ENCODE assay signal across 8 cellular contexts in the genomic region with DNA sequence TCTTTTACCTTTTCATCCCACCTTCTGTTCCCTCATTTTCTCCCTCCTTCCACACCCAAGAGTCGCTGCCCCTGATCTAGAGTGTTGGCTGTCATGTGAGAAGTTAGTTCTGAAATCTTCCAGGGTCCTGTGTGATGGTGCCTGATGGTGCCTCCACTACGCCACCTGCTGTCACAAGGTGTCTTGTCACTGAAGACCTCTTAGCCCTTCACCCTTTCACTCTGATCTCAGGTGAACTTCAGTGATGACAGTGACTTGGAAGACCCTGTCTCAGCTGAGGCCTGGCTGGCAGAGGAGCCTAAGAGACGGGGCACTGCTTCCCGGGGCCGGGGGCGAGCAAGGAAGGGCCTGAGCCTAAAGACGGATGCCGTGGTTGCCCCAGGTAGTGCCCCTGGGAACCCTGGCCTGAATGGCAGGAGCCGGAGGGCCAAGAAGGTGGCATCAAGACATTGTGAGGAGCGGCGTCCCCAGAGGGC. TPM values are rescaled to one million over a fixed set of nuclear protein-coding genes. Genes with fewer than 3 reads are reported as not detected.
DNase-seq lines count a peak whose midpoint lies in the region; ATAC-seq lines count a peak whose summit lies in the region.

No MANE protein-coding gene starts in this region.

- no peak overlapping the region for H2BK15ac ChIP-seq in mesendoderm (replicated peaks; ENCODE audit: low read depth)

- no peak overlapping the region for H3K27ac ChIP-seq in mesendoderm (ENCODE audit: low read depth, low read length)

- no peaks in the 10 kb centered on the region for H3K79me1 ChIP-seq in mesendoderm (ENCODE audit: low read length)

- H3K4ac ChIP-seq in mesendoderm (ENCODE audit: low read depth, low read length) = no peak overlapping the region

- no peak overlapping the region for H3K18ac ChIP-seq in mesendoderm (ENCODE audit: low read length)

- no peak overlapping the region for H3K4me3 ChIP-seq in mesendoderm (ENCODE audit: low read length)

- H3K36me3 Mint-ChIP-seq in effector memory CD8-positive, alpha-beta T cell (ENCODE audit: insufficient read depth) = peaks cover 3% of the 10 kb centered on the region

- peak; percentile 92 for ATAC-seq in effector memory CD8-positive, alpha-beta T cell (replicated peaks)
- no peak for ATAC-seq in HG02642 (IDR thresholded peaks at IDR 0.05; ENCODE audit: poor library complexity, unreplicated experiment)

- no peak overlapping the region for H3K4me2 ChIP-seq in mesendoderm (ENCODE audit: low read length)

- no CpG with 5 or more reads among the region's 11 CpGs for whole genome bisulfite sequencing in mesendoderm (ENCODE audit: extremely low coverage, insufficient coverage, low lambda C conversion rate)

- no peaks in the 10 kb centered on the region for H3K79me2 ChIP-seq in mesendoderm (ENCODE audit: control insufficient read depth, insufficient read depth, low read length)

- H3K4me1 ChIP-seq in mesendoderm (ENCODE audit: control insufficient read depth, low read depth, low read length) = no peaks in the 10 kb centered on the region

- no peaks in the 10 kb centered on the region for H3K9me3 Mint-ChIP-seq in effector memory CD8-positive, alpha-beta T cell

- H3K27me3 ChIP-seq in mesendoderm (ENCODE audit: insufficient read depth, low read length, poor library complexity) = no peaks in the 10 kb centered on the region

- peaks cover 34% of the 10 kb centered on the region for H3K36me3 ChIP-seq in mesendoderm (ENCODE audit: control insufficient read depth, insufficient read depth, low read length)

- no peak overlapping the region for H3K56ac ChIP-seq in mesendoderm (ENCODE audit: low read length)

- peak overlapping the region in 1 of 2 donors; percentile 22 for H3K27ac Mint-ChIP-seq in effector memory CD8-positive, alpha-beta T cell

- H3K27me3 Mint-ChIP-seq in effector memory CD8-positive, alpha-beta T cell = no peaks in the 10 kb centered on the region

- no peak overlapping the region for H3K4me3 Mint-ChIP-seq in effector memory CD8-positive, alpha-beta T cell

- no peak overlapping the region for H4K5ac ChIP-seq in mesendoderm (ENCODE audit: low read length)

- H4K8ac ChIP-seq in mesendoderm (ENCODE audit: low read depth, low read length) = no peak overlapping the region

- H3K4me1 Mint-ChIP-seq in effector memory CD8-positive, alpha-beta T cell (ENCODE audit: low read depth in 2 of 2) = peaks cover 5 to 6% of the 10 kb centered on the region in 2 donors

- H3K9ac ChIP-seq in mesendoderm (ENCODE audit: low read length) = no peak overlapping the region

- no peak overlapping the region for H2BK120ac ChIP-seq in mesendoderm (ENCODE audit: low read depth, low read length)

- no peak overlapping the region for H2AK5ac ChIP-seq in mesendoderm (ENCODE audit: low read length)

- DNase-seq in NCI-H510A treated with DMSO at 0.1 percent for 48 hours (lab: John Stamatoyannopoulos, UW) = peak; percentile 4
- no peak for DNase-seq in NCI-H510A (lab: John Stamatoyannopoulos, UW)
- peak; percentile 35 for DNase-seq in NCI-H2171 (lab: John Stamatoyannopoulos, UW)
- DNase-seq in activated CD8-positive, alpha-beta memory T cell treated with anti-CD3 and anti-CD28 coated beads for 1 hour (ENCODE audit: extremely low read depth in 1 of 2, low read depth in 1 of 2) = peak; percentile 28 to 55
- peak; percentile 62 to 77 (median 65) for DNase-seq in effector memory CD8-positive, alpha-beta T cell
- peak; percentile 80 for DNase-seq in mesendoderm
- DNase-seq in stimulated activated CD8-positive, alpha-beta memory T cell treated with anti-CD3 and anti-CD28 coated beads, Interleukin-7, amount 100 ng/mL, for 4 hours (ENCODE audit: low read depth in 2 of 2) = peak; percentile 38 to 63

- no peak overlapping the region for H3K23ac ChIP-seq in mesendoderm (ENCODE audit: low read length)

- H2BK5ac ChIP-seq in mesendoderm (ENCODE audit: low read length) = no peak overlapping the region

RNA-seq across cellular contexts. Expression of a gene that starts 7.6 kb away (rescaled TPM):
- polyA plus RNA-seq in mesendoderm (2013, experiment 1 of 2) = 277 TPM
- polyA plus RNA-seq in mesendoderm (2013, experiment 2 of 2) = 277 TPM

RNA-seq across cellular contexts. Expression of a gene that starts 11.7 kb away (rescaled TPM):
- 90.2 TPM for polyA plus RNA-seq in mesendoderm (2013, experiment 1 of 2)
- polyA plus RNA-seq in mesendoderm (2013, experiment 2 of 2) = 93.0 TPM

RNA-seq across cellular contexts. Expression of a gene that starts 19.7 kb away (rescaled TPM):
- 16.8 TPM for polyA plus RNA-seq in mesendoderm (2013, experiment 1 of 2)
- polyA plus RNA-seq in mesendoderm (2013, experiment 2 of 2) = 15.4 TPM

RNA-seq across cellular contexts. Expression of a gene that starts 33.6 kb away (rescaled TPM):
- 45.2 TPM for polyA plus RNA-seq in mesendoderm (2013, experiment 1 of 2)
- 44.8 TPM for polyA plus RNA-seq in mesendoderm (2013, experiment 2 of 2)

RNA-seq across cellular contexts. Expression of a gene that starts 48.4 kb away (rescaled TPM):
- polyA plus RNA-seq in mesendoderm (2013, experiment 1 of 2) = 0.10 TPM
- 0.04 TPM for polyA plus RNA-seq in mesendoderm (2013, experiment 2 of 2)
